8 cellular contexts compared by ENCODE assay signal in genomic region chr21:42117229-42118048, GRCh38. TPM values are rescaled to one million over a fixed set of nuclear protein-coding genes. Genes with fewer than 3 reads are reported as not detected.
A peak's percentile ranks its signal among the peaks of the same experiment; 100 is the strongest.
DNase-seq lines count a peak whose midpoint lies in the region; ATAC-seq and TF ChIP-seq lines count a peak whose summit lies in the region.

No MANE protein-coding gene starts in this region.

- TF ChIP-seq CTCF in endothelial cell (IDR thresholded peaks at IDR 0.05; ENCODE audit: unreplicated experiment) = peak; percentile 94

- peaks cover 21% of the 10 kb centered on the region for H3K4me1 Mint-ChIP-seq in endothelial cell (ENCODE audit: unreplicated experiment)

- H3K9me3 Mint-ChIP-seq in endothelial cell (ENCODE audit: unreplicated experiment) = no peaks in the 10 kb centered on the region

- H3K27ac Mint-ChIP-seq in endothelial cell (ENCODE audit: unreplicated experiment) = no peak overlapping the region

- no peak overlapping the region for H3K4me3 Mint-ChIP-seq in endothelial cell (ENCODE audit: unreplicated experiment)

- DNase-seq in GF-D8 (lab: John Stamatoyannopoulos, UW) (peak; percentile 16), HT-29 (ENCODE audit: low spot score) (peak; percentile 65), NOMO-1 treated with DMSO at 0.1 percent for 48 hours (lab: John Stamatoyannopoulos, UW; ENCODE audit: unreplicated experiment) (peak; percentile 60), endothelial cell (ENCODE audit: low spot score) (peak; percentile 81), myocyte (ENCODE audit: low read depth) (peak; percentile 78)
- DNase-seq in activated CD8-positive, alpha-beta memory T cell treated with anti-CD3 and anti-CD28 coated beads for 48 hours (ENCODE audit: low read depth in 2 of 3, low spot score in 2 of 3) = peak; percentile 29 to 72 (median 67)
- peak; percentile 48 to 55 for DNase-seq in stimulated activated CD8-positive, alpha-beta memory T cell treated with anti-CD3 and anti-CD28 coated beads, Interleukin-7, amount 100 ng/mL, for 4 hours (ENCODE audit: low read depth in 2 of 2)

- ATAC-seq in GM19328 (IDR thresholded peaks at IDR 0.05; ENCODE audit: unreplicated experiment) = no peak

- H3K36me3 Mint-ChIP-seq in endothelial cell (ENCODE audit: low read depth, unreplicated experiment) = no peaks in the 10 kb centered on the region

- H3K27me3 Mint-ChIP-seq in endothelial cell (ENCODE audit: unreplicated experiment) = peaks cover 11% of the 10 kb centered on the region

RNA-seq across cellular contexts. Expression of gene UMODL1, which starts 46.3 kb away (rescaled TPM):
- total RNA-seq in HT-29 (2014; rRNA removed; shearing (Covaris generic)) = 0.08 TPM in 1 of 2 replicates, not detected in the other
- not detected for total RNA-seq in endothelial cell (ENCODE audit: unreplicated experiment)
- total RNA-seq in myocyte = not detected in 2 replicates
- 0.04 TPM for polyA plus RNA-seq in myocyte (2012)

Comparison
In these comparisons a context has a peak if more than half of its experiments do, and no peak if none do; other contexts are left out.
1. DNase-seq: peak in every context shown above with its lines; median percentile 81 in endothelial cell; 78 in myocyte; 67 in activated CD8-positive, alpha-beta memory T cell treated with anti-CD3 and anti-CD28 coated beads for 48 hours; 65 in HT-29; 60 in NOMO-1 treated with DMSO at 0.1 percent for 48 hours; 52 in stimulated activated CD8-positive, alpha-beta memory T cell treated with anti-CD3 and anti-CD28 coated beads, Interleukin-7, amount 100 ng/mL, for 4 hours; 16 in GF-D8.